ENCODE assay signal across 28 cellular contexts in the genomic region with DNA sequence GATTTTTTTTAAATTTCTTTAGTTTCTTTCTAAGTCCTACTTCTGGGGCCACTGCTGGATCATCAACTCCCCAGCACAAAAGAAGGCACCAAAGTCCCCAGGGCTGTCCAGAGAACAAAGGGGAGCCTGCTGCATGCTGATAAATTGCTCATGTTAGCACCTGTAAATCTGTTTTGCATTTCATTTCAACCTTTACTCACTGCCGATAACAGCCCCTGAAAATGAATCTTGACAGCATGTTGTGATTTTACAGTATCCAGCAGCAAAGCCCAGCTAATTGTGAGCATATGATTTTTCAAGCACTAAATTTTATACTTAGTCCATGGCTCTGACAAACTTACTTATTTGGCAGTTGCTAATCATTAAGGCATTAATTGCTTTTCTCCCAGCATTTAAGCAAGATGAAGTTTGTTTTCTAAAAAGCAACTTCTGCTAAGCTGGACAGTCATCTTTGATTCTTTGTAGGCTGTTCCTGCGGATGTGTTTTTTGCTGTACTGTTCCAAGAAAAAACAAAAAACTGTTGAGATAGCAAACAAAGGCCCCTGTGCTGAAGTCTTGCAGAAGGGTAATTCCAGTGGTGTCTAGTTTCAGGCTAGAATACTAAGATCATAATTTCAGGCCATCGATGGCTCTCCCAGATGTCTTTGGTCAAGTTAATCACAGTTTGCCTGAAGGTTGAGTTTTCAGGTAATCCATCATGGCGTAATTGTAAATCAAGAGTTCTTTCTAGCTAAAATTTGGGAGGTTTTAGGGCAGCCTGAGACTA.
"Had no signal": no experiment of that assay in that cellular context is flagged by ENCODE, and none has a peak within 500 bp of the region (broad histone marks: within the 10 kb centered on the region; RNA-seq: fewer than 3 reads in every experiment).

No MANE protein-coding gene starts in this region.

- DNase-seq: activated CD4-positive, alpha-beta memory T cell treated with anti-CD3 and anti-CD28 coated beads for 36 hours; activated CD4-positive, alpha-beta T cell treated with anti-CD3 and anti-CD28 coated beads, Interleukin-2, amount 50 U/mL, for 1 hour; activated CD8-positive, alpha-beta memory T cell treated with anti-CD3 and anti-CD28 coated beads, Interleukin-2, amount 50 U/mL, for 4 hours; activated gamma-delta T cell treated with Interleukin-2 at 50 U/mL for 16 hours; activated naive CD4-positive, alpha-beta T cell treated with anti-CD3 and anti-CD28 coated beads for 36 hours; activated T-cell treated with anti-CD3 and anti-CD28 coated beads for 4 hours; activated T-cell treated with anti-CD3 and anti-CD28 coated beads, Interleukin-2, amount 50 U/mL, for 4 hours; adrenal gland; body of pancreas; caudate nucleus; NCI-H1105; NCI-H1417 treated with DMSO at 0.1 percent for 48 hours; NCI-H1694; NCI-H1930; NCI-H345; NCI-H524 treated with DMSO at 0.1 percent for 48 hours; SHP77; SJCRH30; T-helper 1 cell; T-helper 2 cell; T-helper 9 cell had no signal

- H3K9me3 ChIP-seq: adrenal gland, body of pancreas, breast epithelium had no signal

- H3K27ac Mint-ChIP-seq: activated CD4-positive, alpha-beta memory T cell treated with anti-CD3 and anti-CD28 coated beads for 36 hours; activated naive CD4-positive, alpha-beta T cell treated with anti-CD3 and anti-CD28 coated beads for 36 hours; activated naive CD4-positive, alpha-beta T cell treated with anti-CD3 and anti-CD28 coated beads, Interleukin-2, amount 50 U/mL, for 72 hours; activated T-helper 1 cell treated with anti-CD3 and anti-CD28 coated beads, Interleukin-12 subunit alpha, Interleukin-12 subunit beta, Interleukin-2, Interleukin-4 antibody, amounts not matched to agents 30 ng/mL and 10 ng/mL and 1 ng/mL, durations not matched to agents 14 hours and 24 hours and 36 hours had no signal

- H3K27me3 ChIP-seq: adrenal gland, body of pancreas, breast epithelium, SJCRH30 had no signal

- H3K4me3 Mint-ChIP-seq: activated CD4-positive, alpha-beta memory T cell treated with anti-CD3 and anti-CD28 coated beads for 36 hours; activated naive CD4-positive, alpha-beta T cell treated with anti-CD3 and anti-CD28 coated beads for 36 hours; activated T-cell treated with anti-CD3 and anti-CD28 coated beads, Interleukin-2, amount 50 U/mL, for 4 hours; activated T-helper 1 cell treated with anti-CD3 and anti-CD28 coated beads, Interleukin-12 subunit alpha, Interleukin-12 subunit beta, Interleukin-2, Interleukin-4 antibody, amounts not matched to agents 30 ng/mL and 10 ng/mL and 1 ng/mL, durations not matched to agents 14 hours and 24 hours and 36 hours had no signal

- H3K4me3 ChIP-seq: adrenal gland, body of pancreas, breast epithelium, K562, SJCRH30, SK-N-MC had no signal

- H3K36me3 ChIP-seq: adrenal gland, breast epithelium, SJCRH30 had no signal

- H3K36me3 Mint-ChIP-seq: activated CD4-positive, alpha-beta memory T cell treated with anti-CD3 and anti-CD28 coated beads for 36 hours; activated naive CD4-positive, alpha-beta T cell treated with anti-CD3 and anti-CD28 coated beads, Interleukin-2, amount 50 U/mL, for 72 hours had no signal

- H3K27ac ChIP-seq: adrenal gland, body of pancreas, breast epithelium, SJCRH30, SK-N-MC, VCaP had no signal

- H3K9me3 Mint-ChIP-seq: activated CD4-positive, alpha-beta memory T cell treated with anti-CD3 and anti-CD28 coated beads for 36 hours; activated naive CD4-positive, alpha-beta T cell treated with anti-CD3 and anti-CD28 coated beads for 36 hours; activated T-cell treated with anti-CD3 and anti-CD28 coated beads, Interleukin-2, amount 50 U/mL, for 4 hours; activated T-helper 1 cell treated with anti-CD3 and anti-CD28 coated beads, Interleukin-12 subunit alpha, Interleukin-12 subunit beta, Interleukin-2, Interleukin-4 antibody, amounts not matched to agents 30 ng/mL and 10 ng/mL and 1 ng/mL, durations not matched to agents 14 hours and 24 hours and 36 hours had no signal

- ATAC-seq: activated naive CD4-positive, alpha-beta T cell treated with anti-CD3 and anti-CD28 coated beads, Interleukin-2, amount 50 U/mL, for 72 hours; activated T-cell treated with anti-CD3 and anti-CD28 coated beads, Interleukin-2, amount 50 U/mL, for 4 hours; body of pancreas; K562; Panc1 had no signal

- H3K4me1 ChIP-seq: adrenal gland, body of pancreas, breast epithelium had no signal
